Comparison of ENCODE assay signal across 1 cellular context in genomic region chrX:15143050-15143824, GRCh38.
TF ChIP-seq lines count a peak whose summit lies in the region.

No MANE protein-coding gene starts in this region.

TF ChIP-seq in GM23338, 12 proteins besides CTCF, POLR2A, EP300 and RAD21 (continued from another document):
- TF ChIP-seq ZNF462 (CRISPR knock-in tag; IDR thresholded peaks at IDR 0.05) (no peak), ZNF331 (CRISPR knock-in tag; IDR thresholded peaks at IDR 0.05; ENCODE audit: low read depth) (no peak), POLR2AphosphoS5 (IDR thresholded peaks at IDR 0.05; ENCODE audit: low read depth) (no peak), STAT1 (IDR thresholded peaks at IDR 0.05; ENCODE audit: unreplicated experiment) (no peak), EZH2phosphoT487 (IDR thresholded peaks at IDR 0.05; ENCODE audit: unreplicated experiment) (no peak), NANOG (IDR thresholded peaks at IDR 0.05; ENCODE audit: borderline replicate concordance) (no peak), ZNF114 (CRISPR knock-in tag; IDR thresholded peaks at IDR 0.05) (no peak)
- TF ChIP-seq, protein P1, sequence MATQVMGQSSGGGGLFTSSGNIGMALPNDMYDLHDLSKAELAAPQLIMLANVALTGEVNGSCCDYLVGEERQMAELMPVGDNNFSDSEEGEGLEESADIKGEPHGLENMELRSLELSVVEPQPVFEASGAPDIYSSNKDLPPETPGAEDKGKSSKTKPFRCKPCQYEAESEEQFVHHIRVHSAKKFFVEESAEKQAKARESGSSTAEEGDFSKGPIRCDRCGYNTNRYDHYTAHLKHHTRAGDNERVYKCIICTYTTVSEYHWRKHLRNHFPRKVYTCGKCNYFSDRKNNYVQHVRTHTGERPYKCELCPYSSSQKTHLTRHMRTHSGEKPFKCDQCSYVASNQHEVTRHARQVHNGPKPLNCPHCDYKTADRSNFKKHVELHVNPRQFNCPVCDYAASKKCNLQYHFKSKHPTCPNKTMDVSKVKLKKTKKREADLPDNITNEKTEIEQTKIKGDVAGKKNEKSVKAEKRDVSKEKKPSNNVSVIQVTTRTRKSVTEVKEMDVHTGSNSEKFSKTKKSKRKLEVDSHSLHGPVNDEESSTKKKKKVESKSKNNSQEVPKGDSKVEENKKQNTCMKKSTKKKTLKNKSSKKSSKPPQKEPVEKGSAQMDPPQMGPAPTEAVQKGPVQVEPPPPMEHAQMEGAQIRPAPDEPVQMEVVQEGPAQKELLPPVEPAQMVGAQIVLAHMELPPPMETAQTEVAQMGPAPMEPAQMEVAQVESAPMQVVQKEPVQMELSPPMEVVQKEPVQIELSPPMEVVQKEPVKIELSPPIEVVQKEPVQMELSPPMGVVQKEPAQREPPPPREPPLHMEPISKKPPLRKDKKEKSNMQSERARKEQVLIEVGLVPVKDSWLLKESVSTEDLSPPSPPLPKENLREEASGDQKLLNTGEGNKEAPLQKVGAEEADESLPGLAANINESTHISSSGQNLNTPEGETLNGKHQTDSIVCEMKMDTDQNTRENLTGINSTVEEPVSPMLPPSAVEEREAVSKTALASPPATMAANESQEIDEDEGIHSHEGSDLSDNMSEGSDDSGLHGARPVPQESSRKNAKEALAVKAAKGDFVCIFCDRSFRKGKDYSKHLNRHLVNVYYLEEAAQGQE (IDR thresholded peaks at IDR 0.05; ENCODE audit: unreplicated experiment) = no peak
TF ChIP-seq in GM23338: peak in this region for 0.
